ENCODE assay signal across 2 cellular contexts in the genomic region with DNA sequence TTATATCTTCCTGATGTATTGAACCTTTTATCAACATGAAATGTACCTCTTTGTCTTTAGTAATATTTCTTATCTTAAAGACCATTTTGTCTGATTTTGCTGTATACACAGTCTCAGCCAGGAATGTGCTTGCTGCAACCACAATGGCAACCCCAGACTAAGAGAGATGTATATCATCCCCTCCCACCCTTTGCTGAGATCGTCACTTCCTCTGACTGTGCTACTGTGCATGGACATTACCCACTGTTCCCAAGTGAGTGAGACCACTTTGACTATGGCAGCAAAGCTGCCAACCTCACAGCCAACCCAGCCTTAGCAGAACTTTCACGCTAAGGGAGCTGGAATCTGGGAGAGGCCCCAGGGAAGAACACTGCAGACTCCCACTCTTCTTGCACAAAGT.
TF ChIP-seq lines count a peak whose summit lies in the region.

No MANE protein-coding gene starts in this region.

TF ChIP-seq in SK-N-SH treated with all-trans-retinoic acid at 6 μM for 48 hours, 23 proteins besides CTCF, POLR2A, EP300 and RAD21:
- TF ChIP-seq, protein P1, sequence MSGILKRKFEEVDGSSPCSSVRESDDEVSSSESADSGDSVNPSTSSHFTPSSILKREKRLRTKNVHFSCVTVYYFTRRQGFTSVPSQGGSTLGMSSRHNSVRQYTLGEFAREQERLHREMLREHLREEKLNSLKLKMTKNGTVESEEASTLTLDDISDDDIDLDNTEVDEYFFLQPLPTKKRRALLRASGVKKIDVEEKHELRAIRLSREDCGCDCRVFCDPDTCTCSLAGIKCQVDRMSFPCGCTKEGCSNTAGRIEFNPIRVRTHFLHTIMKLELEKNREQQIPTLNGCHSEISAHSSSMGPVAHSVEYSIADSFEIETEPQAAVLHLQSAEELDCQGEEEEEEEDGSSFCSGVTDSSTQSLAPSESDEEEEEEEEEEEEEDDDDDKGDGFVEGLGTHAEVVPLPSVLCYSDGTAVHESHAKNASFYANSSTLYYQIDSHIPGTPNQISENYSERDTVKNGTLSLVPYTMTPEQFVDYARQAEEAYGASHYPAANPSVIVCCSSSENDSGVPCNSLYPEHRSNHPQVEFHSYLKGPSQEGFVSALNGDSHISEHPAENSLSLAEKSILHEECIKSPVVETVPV (CRISPR knock-in tag; IDR thresholded peaks at IDR 0.05): no peak
- TF ChIP-seq TCF4 (CRISPR knock-in tag; IDR thresholded peaks at IDR 0.05; ENCODE audit: borderline replicate concordance) (no peak), CSDC2 (CRISPR knock-in tag; IDR thresholded peaks at IDR 0.05) (no peak), TOX (CRISPR knock-in tag; IDR thresholded peaks at IDR 0.05; ENCODE audit: borderline replicate concordance) (no peak), ZC3H10 (CRISPR knock-in tag; IDR thresholded peaks at IDR 0.05) (no peak), ZNF565 (CRISPR knock-in tag; conservative IDR thresholded peaks at IDR 0.05; ENCODE audit: low read depth) (no peak)
- TF ChIP-seq, protein P2, sequence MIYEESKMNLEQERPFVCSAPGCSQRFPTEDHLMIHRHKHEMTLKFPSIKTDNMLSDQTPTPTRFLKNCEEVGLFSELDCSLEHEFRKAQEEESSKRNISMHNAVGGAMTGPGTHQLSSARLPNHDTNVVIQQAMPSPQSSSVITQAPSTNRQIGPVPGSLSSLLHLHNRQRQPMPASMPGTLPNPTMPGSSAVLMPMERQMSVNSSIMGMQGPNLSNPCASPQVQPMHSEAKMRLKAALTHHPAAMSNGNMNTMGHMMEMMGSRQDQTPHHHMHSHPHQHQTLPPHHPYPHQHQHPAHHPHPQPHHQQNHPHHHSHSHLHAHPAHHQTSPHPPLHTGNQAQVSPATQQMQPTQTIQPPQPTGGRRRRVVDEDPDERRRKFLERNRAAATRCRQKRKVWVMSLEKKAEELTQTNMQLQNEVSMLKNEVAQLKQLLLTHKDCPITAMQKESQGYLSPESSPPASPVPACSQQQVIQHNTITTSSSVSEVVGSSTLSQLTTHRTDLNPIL (CRISPR knock-in tag; IDR thresholded peaks at IDR 0.05; ENCODE audit: low read depth): no peak

TF ChIP-seq in endothelial cell of umbilical vein, 7 proteins besides CTCF, POLR2A, EP300 and RAD21:
- TF ChIP-seq, protein P3, sequence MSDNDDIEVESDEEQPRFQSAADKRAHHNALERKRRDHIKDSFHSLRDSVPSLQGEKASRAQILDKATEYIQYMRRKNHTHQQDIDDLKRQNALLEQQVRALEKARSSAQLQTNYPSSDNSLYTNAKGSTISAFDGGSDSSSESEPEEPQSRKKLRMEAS (IDR thresholded peaks at IDR 0.05; ENCODE audit: insufficient read depth, insufficient read length): no peak
- TF ChIP-seq GATA2 (IDR thresholded peaks at IDR 0.05; ENCODE audit: insufficient read depth, insufficient read length, low read depth, low read length) (no peak), EZH2 (IDR thresholded peaks at IDR 0.05; ENCODE audit: borderline replicate concordance, low read depth, low read length, severe bottlenecking) (no peak), POLR2AphosphoS5 (IDR thresholded peaks at IDR 0.05; ENCODE audit: insufficient read depth, low read depth, low read length) (no peak), FOS (IDR thresholded peaks at IDR 0.05; ENCODE audit: borderline replicate concordance, insufficient read depth, low read length) (no peak), MYC (IDR thresholded peaks at IDR 0.05; ENCODE audit: low read depth, low read length) (no peak), JUN (IDR thresholded peaks at IDR 0.05; ENCODE audit: borderline replicate concordance, insufficient read depth, insufficient read length, low read depth) (no peak)
